ENCODE assay signal across 8 cellular contexts in the genomic region with DNA sequence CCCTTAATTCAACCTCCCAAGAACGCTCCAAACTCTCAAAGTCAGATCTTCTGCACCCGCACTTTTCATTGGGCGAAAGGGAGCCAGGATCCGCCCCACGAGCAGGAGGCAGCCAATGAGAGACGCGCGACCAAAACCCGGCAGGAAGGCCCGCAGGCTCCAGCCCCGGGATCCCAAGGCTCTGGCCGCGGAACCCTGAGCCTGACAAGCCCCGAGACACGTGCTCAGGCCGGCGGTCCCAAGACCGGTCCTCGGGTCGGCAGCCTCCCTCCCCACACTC. TPM values are rescaled to one million over a fixed set of nuclear protein-coding genes. Genes with fewer than 3 reads are reported as not detected.
A peak's percentile ranks its signal among the peaks of the same experiment; 100 is the strongest.
DNase-seq lines count a peak whose midpoint lies in the region; ATAC-seq and TF ChIP-seq lines count a peak whose summit lies in the region.

No MANE protein-coding gene starts in this region.

- TF ChIP-seq EP300 in stomach (IDR thresholded peaks at IDR 0.05) = no peak

- intact Hi-C loops in stomach (cut with DNase I; ENCODE audit: low total_unique reads) = no loop called here

- TF ChIP-seq CTCF in fibroblast of villous mesenchyme (IDR thresholded peaks at IDR 0.05; ENCODE audit: insufficient read depth, low read depth, low read length) = no peak
- TF ChIP-seq CTCF in neural crest cell (conservative IDR thresholded peaks at IDR 0.05) = no peak
- TF ChIP-seq CTCF in stomach (IDR thresholded peaks at IDR 0.05) = no peak

- no peaks in the 10 kb centered on the region for H3K27me3 Mint-ChIP-seq in neural crest cell (ENCODE audit: low read depth)

- H3K4me1 ChIP-seq in stomach = peaks cover 24 to 54% (median 31%) of the 10 kb centered on the region in 4 donors

- peak; percentile 62 for TF ChIP-seq POLR2A in Raji (IDR thresholded peaks at IDR 0.05; ENCODE audit: insufficient read depth, low read depth, low read length)
- no peak for TF ChIP-seq POLR2A in stomach (IDR thresholded peaks at IDR 0.05)

- H3K4me3 Mint-ChIP-seq in neural crest cell = peak overlapping the region; percentile 96

- 0 to 1% (median 0%) methylated on average over 3 to 20 of the region's 20 CpGs for WGBS in stomach, 5 donors

- H3K4me3 ChIP-seq in fibroblast of villous mesenchyme (ENCODE audit: low read depth, low read length) (peak overlapping the region; percentile 92), stomach (peak overlapping the region; percentile 67 to 97 (median 86))

- H3K9me3 Mint-ChIP-seq in neural crest cell = no peaks in the 10 kb centered on the region

- DNase-seq in EH (ENCODE audit: low read depth) = peak; percentile 92
- peak; percentile 92 to 93 for DNase-seq in Kasumi-1 (lab: John Stamatoyannopoulos, UW)
- DNase-seq in activated effector memory CD4-positive, alpha-beta T cell treated with anti-CD3 and anti-CD28 coated beads, Interleukin-2, amount 50 U/mL, for 16 hours = peak; percentile 95
- peak; percentile 91 for DNase-seq in fibroblast of villous mesenchyme (ENCODE audit: low read depth)
- peak; percentile 80 for DNase-seq in neural crest cell (ENCODE audit: low read depth, low spot score)
- DNase-seq in stomach = peak; percentile 89

- ATAC-seq in GM21825 (IDR thresholded peaks at IDR 0.05; ENCODE audit: unreplicated experiment) = peak; percentile 78

- peaks cover 4% of the 10 kb centered on the region for H3K36me3 Mint-ChIP-seq in neural crest cell (ENCODE audit: low read depth)

- peaks cover 21% of the 10 kb centered on the region for H3K4me1 Mint-ChIP-seq in neural crest cell

- H3K27ac ChIP-seq in stomach = peak overlapping the region; percentile 93 to 98 (median 96)

- no peaks in the 10 kb centered on the region for H3K27me3 ChIP-seq in stomach

- no peaks in the 10 kb centered on the region for H3K9me3 ChIP-seq in stomach

- peak overlapping the region; percentile 91 for H3K27ac Mint-ChIP-seq in neural crest cell (ENCODE audit: unreplicated experiment)

- peaks cover 11 to 37% (median 25%) of the 10 kb centered on the region in 4 donors for H3K36me3 ChIP-seq in stomach

RNA-seq across cellular contexts. Expression of gene DDX54, which starts 0.4 kb away (rescaled TPM):
- total RNA-seq in fibroblast of villous mesenchyme (33.7 and 37.0 TPM in 2 replicates), neural crest cell (68.5 and 69.7 TPM in 2 replicates), stomach (100 to 1,000 TPM in 1 of 5 donors, 10 to 100 TPM in 4; 14.6 to 167 (median 41.7) TPM)
- 10 to 100 TPM; 28.5 to 64.6 (median 34.1) TPM for polyA plus RNA-seq in stomach

RNA-seq across cellular contexts. Expression of gene RITA1, which starts 0.7 kb away (rescaled TPM):
- 22.5 and 27.6 TPM in 2 replicates for total RNA-seq in fibroblast of villous mesenchyme
- 20.0 and 20.1 TPM in 2 replicates for total RNA-seq in neural crest cell
- 10 to 100 TPM in 2 of 5 donors, 1 to 10 TPM in 3; 4.1 to 19.2 (median 5.0) TPM for total RNA-seq in stomach
- 10 to 100 TPM in 2 of 3 donors, 1 to 10 TPM in 1; 8.4 to 14.3 (median 11.5) TPM for polyA plus RNA-seq in stomach

RNA-seq across cellular contexts. Expression of gene CFAP73, which starts 35.3 kb away (rescaled TPM):
- total RNA-seq in fibroblast of villous mesenchyme = not detected in 2 replicates
- not detected in 2 replicates for total RNA-seq in neural crest cell
- total RNA-seq in stomach = 1 to 10 TPM in 1 of 5 donors, not detected in 4; 5.7 TPM
- polyA plus RNA-seq in stomach = 1 to 10 TPM in 1 of 3 donors, under 1 TPM in 2; 0.44 to 2.6 (median 0.70) TPM

RNA-seq across cellular contexts. Expression of gene TPCN1, which starts 36.4 kb away (rescaled TPM):
- total RNA-seq in fibroblast of villous mesenchyme (15.8 and 25.9 TPM in 2 replicates), neural crest cell (18.3 and 18.9 TPM in 2 replicates), stomach (10 to 100 TPM; 15.2 to 78.2 (median 48.4) TPM)
- 10 to 100 TPM in 1 of 3 donors, 1 to 10 TPM in 2; 5.8 to 24.2 (median 6.3) TPM for polyA plus RNA-seq in stomach

RNA-seq across cellular contexts. Expression of gene RASAL1, which starts 49.3 kb away (rescaled TPM):
- total RNA-seq in fibroblast of villous mesenchyme (not detected in 2 replicates), neural crest cell (not detected in 2 replicates), stomach (10 to 100 TPM in 3 of 5 donors, 1 to 10 TPM in 2; 8.8 to 62.0 (median 47.3) TPM)
- polyA plus RNA-seq in stomach = 10 to 100 TPM in 2 of 3 donors, 1 to 10 TPM in 1; 3.0 to 28.9 (median 18.8) TPM

Comparison
In these comparisons a context has a peak if more than half of its experiments do, and no peak if none do; other contexts are left out.
1. Peak in every context shown above with its lines: DNase-seq, ATAC-seq, H3K4me3 ChIP-seq and H3K27ac ChIP-seq.